ENCODE assay signal across 18 cellular contexts in the genomic region with DNA sequence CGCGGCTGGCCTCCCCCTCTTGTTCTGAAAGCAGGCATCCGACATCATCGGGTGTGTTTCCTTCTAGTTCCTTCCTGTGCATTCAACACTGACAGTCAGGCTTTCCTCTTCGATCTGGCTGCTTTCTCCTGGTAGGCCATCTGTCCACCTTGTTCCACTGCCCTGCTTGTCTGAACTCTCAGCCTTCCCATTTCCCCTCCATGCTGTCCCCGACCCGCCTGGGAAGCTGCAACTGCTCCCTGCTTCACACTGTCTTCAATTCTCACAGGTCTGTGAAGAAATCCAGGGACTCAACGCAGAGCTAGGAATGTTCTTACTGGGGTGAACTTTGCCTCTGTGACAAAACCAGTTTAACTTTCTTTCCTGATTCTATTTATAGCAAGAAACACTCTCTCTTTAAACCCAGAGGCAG. TPM values are rescaled to one million over a fixed set of nuclear protein-coding genes. Genes with fewer than 3 reads are reported as not detected.
A peak's percentile ranks its signal among the peaks of the same experiment; 100 is the strongest.
DNase-seq lines count a peak whose midpoint lies in the region; ATAC-seq and TF ChIP-seq lines count a peak whose summit lies in the region.
"Had no signal": no experiment of that assay in that cellular context is flagged by ENCODE, and none has a peak within 500 bp of the region (broad histone marks: within the 10 kb centered on the region; RNA-seq: fewer than 3 reads in every experiment).

No MANE protein-coding gene starts in this region.

- no peak overlapping the region for H3K4me3 Mint-ChIP-seq in activated T-helper 17 cell treated with anti-CD3 and anti-CD28 coated beads, Interleukin-2, amount 50 U/mL, for 72 hours
- H3K4me3 Mint-ChIP-seq: activated T-cell treated with anti-CD3 and anti-CD28 coated beads, Interleukin-2, amount 50 U/mL, for 4 hours; CD8-positive, alpha-beta T cell; central memory CD8-positive, alpha-beta T cell; stimulated activated naive B cell treated with anti-CD40 and anti-IgM and Interleukin-4, amounts not matched to agents 10 μg/mL and 1 μg/mL and 100 μg/mL, for 72 hours had no signal

- DNase-seq in left ventricle myocardium inferior = no peak
- peak; percentile 64 for DNase-seq in posterior vena cava (ENCODE audit: low spot score)
- DNase-seq in osteoblast (ENCODE audit: insufficient read length, low spot score, missing footprints) = no peak
- no peak for DNase-seq in NCI-H1694 treated with DMSO at 0.1 percent for 48 hours (lab: John Stamatoyannopoulos, UW)
- DNase-seq in PC-3 = no peak
- DNase-seq in SIG-M5 treated with dmso at 0.1 percent for 504 hours (lab: John Stamatoyannopoulos, UW; ENCODE audit: unreplicated experiment) = no peak
- DNase-seq: ACHN; activated CD4-positive, alpha-beta T cell treated with anti-CD3 and anti-CD28 coated beads, Interleukin-2, amount 50 U/mL, for 48 hours; activated T-cell treated with anti-CD3 and anti-CD28 coated beads, Interleukin-2, amount 50 U/mL, for 4 hours; CD8-positive, alpha-beta T cell; NCI-H2029 treated with DMSO at 0.1 percent for 48 hours; NCI-H524 treated with DMSO at 0.1 percent for 48 hours; spleen; stimulated activated naive B cell treated with anti-CD40 and anti-IgM and Interleukin-4, amounts not matched to agents 10 μg/mL and 1 μg/mL and 100 μg/mL, for 72 hours had no signal

- no peaks in the 10 kb centered on the region for H3K9me3 ChIP-seq in BLaER1 treated with 17β-estradiol and CSF1 and Interleukin-3, amounts not matched to agents 10 nM and 100 nM (replicated peaks in 1 of 11)
- no peaks in the 10 kb centered on the region for H3K9me3 ChIP-seq in left ventricle myocardium inferior (replicated peaks)
- no peaks in the 10 kb centered on the region for H3K9me3 ChIP-seq in osteoblast (ENCODE audit: low read depth, low read length)
- H3K9me3 ChIP-seq in PC-3 (ENCODE audit: low read length) = no peaks in the 10 kb centered on the region
- H3K9me3 ChIP-seq: spleen had no signal

- H3K9me3 Mint-ChIP-seq in activated T-helper 17 cell treated with anti-CD3 and anti-CD28 coated beads, Interleukin-2, amount 50 U/mL, for 72 hours = no peaks in the 10 kb centered on the region
- H3K9me3 Mint-ChIP-seq: activated T-cell treated with anti-CD3 and anti-CD28 coated beads, Interleukin-2, amount 50 U/mL, for 4 hours; CD8-positive, alpha-beta T cell; central memory CD8-positive, alpha-beta T cell; stimulated activated naive B cell treated with anti-CD40 and anti-IgM and Interleukin-4, amounts not matched to agents 10 μg/mL and 1 μg/mL and 100 μg/mL, for 72 hours had no signal

- H3K4me1 Mint-ChIP-seq in activated T-helper 17 cell treated with anti-CD3 and anti-CD28 coated beads, Interleukin-2, amount 50 U/mL, for 72 hours = no peaks in the 10 kb centered on the region
- H3K4me1 Mint-ChIP-seq: central memory CD8-positive, alpha-beta T cell; stimulated activated naive B cell treated with anti-CD40 and anti-IgM and Interleukin-4, amounts not matched to agents 10 μg/mL and 1 μg/mL and 100 μg/mL, for 72 hours had no signal

- H3F3A ChIP-seq in PC-3 (ENCODE audit: low read length, unreplicated experiment) = no peaks in the 10 kb centered on the region

- H3K36me3 ChIP-seq in BLaER1 treated with 17β-estradiol and CSF1 and Interleukin-3, amounts not matched to agents 10 nM and 100 nM = peaks cover 6 to 71% (median 26%) of the 10 kb centered on the region in 11 experiments; a peak in 18 of 22 replicates
- H3K36me3 ChIP-seq in left ventricle myocardium inferior (no peaks in the 10 kb centered on the region), osteoblast (ENCODE audit: insufficient read depth, low read length) (peaks cover 7% of the 10 kb centered on the region), PC-3 (ENCODE audit: low read depth, low read length) (no peaks in the 10 kb centered on the region)

- H3K27ac ChIP-seq in BLaER1 treated with 17β-estradiol and CSF1 and Interleukin-3, amounts not matched to agents 10 nM and 100 nM = no peak overlapping the region
- H3K27ac ChIP-seq in left ventricle myocardium inferior (replicated peaks) (peak overlapping the region; percentile 88), osteoblast (ENCODE audit: low read depth, low read length) (no peak overlapping the region), PC-3 (ENCODE audit: low read length) (no peak overlapping the region)
- H3K27ac ChIP-seq: parathyroid adenoma had no signal

- POLR2A ChIA-PET in PC-3 (lab: Charles Lee; ENCODE audit: unreplicated experiment) = no interaction called here

- CTCF ChIA-PET in PC-3 (lab: Charles Lee) = no interaction called here

- peak overlapping the region in 1 of 11 experiments; percentile 42; a peak in 2 of 22 replicates for H3K9ac ChIP-seq in BLaER1 treated with 17β-estradiol and CSF1 and Interleukin-3, amounts not matched to agents 10 nM and 100 nM
- no peak overlapping the region for H3K9ac ChIP-seq in PC-3 (ENCODE audit: low read length)
- H3K9ac ChIP-seq: parathyroid adenoma had no signal

- no peaks in the 10 kb centered on the region for H3K36me3 Mint-ChIP-seq in activated T-helper 17 cell treated with anti-CD3 and anti-CD28 coated beads, Interleukin-2, amount 50 U/mL, for 72 hours (ENCODE audit: low read depth)
- H3K36me3 Mint-ChIP-seq: CD8-positive, alpha-beta T cell; stimulated activated naive B cell treated with anti-CD40 and anti-IgM and Interleukin-4, amounts not matched to agents 10 μg/mL and 1 μg/mL and 100 μg/mL, for 72 hours had no signal

- peaks cover 0 to 31% (median 25%) of the 10 kb centered on the region in 10 experiments; a peak in 15 of 20 replicates for H3K4me1 ChIP-seq in BLaER1 treated with 17β-estradiol and CSF1 and Interleukin-3, amounts not matched to agents 10 nM and 100 nM
- peaks cover 27% of the 10 kb centered on the region for H3K4me1 ChIP-seq in left ventricle myocardium inferior
- H3K4me1 ChIP-seq in osteoblast (ENCODE audit: insufficient read depth, low read length) = no peaks in the 10 kb centered on the region
- H3K4me1 ChIP-seq in PC-3 (ENCODE audit: insufficient read depth, low read length) = no peaks in the 10 kb centered on the region
- H3K4me1 ChIP-seq: parathyroid adenoma had no signal

- H4K20me1 ChIP-seq in BLaER1 treated with 17β-estradiol and CSF1 and Interleukin-3, amounts not matched to agents 10 nM and 100 nM = peaks cover 0 to 9% (median 0%) of the 10 kb centered on the region in 11 experiments; a peak in 3 of 22 replicates
- H4K20me1 ChIP-seq in osteoblast (ENCODE audit: insufficient read depth, low read length) (no peaks in the 10 kb centered on the region), PC-3 (ENCODE audit: low read length) (no peaks in the 10 kb centered on the region)

- no peaks in the 10 kb centered on the region for H3K27me3 Mint-ChIP-seq in activated T-helper 17 cell treated with anti-CD3 and anti-CD28 coated beads, Interleukin-2, amount 50 U/mL, for 72 hours
- H3K27me3 Mint-ChIP-seq: central memory CD8-positive, alpha-beta T cell; stimulated activated naive B cell treated with anti-CD40 and anti-IgM and Interleukin-4, amounts not matched to agents 10 μg/mL and 1 μg/mL and 100 μg/mL, for 72 hours had no signal

- peak overlapping the region in 8 of 11 experiments; percentile 2 to 48 (median 32); a peak in 13 of 22 replicates for H3K4me2 ChIP-seq in BLaER1 treated with 17β-estradiol and CSF1 and Interleukin-3, amounts not matched to agents 10 nM and 100 nM
- H3K4me2 ChIP-seq in osteoblast (ENCODE audit: insufficient read depth, low read length) (no peak overlapping the region), PC-3 (ENCODE audit: low read length) (no peak overlapping the region)

- H3K27me3 ChIP-seq in BLaER1 treated with 17β-estradiol and CSF1 and Interleukin-3, amounts not matched to agents 10 nM and 100 nM = no peaks in the 10 kb centered on the region
- H3K27me3 ChIP-seq in left ventricle myocardium inferior (ENCODE audit: low read depth) (no peaks in the 10 kb centered on the region), osteoblast (ENCODE audit: insufficient read depth, low read length) (no peaks in the 10 kb centered on the region), PC-3 (ENCODE audit: low read length) (no peaks in the 10 kb centered on the region)
- H3K27me3 ChIP-seq: spleen had no signal

- H2AFZ ChIP-seq in osteoblast (ENCODE audit: low read length) = no peak overlapping the region
- no peak overlapping the region for H2AFZ ChIP-seq in PC-3 (ENCODE audit: low read length)
- H2AFZ ChIP-seq: parathyroid adenoma had no signal

- no peak for ATAC-seq in activated T-helper 17 cell treated with anti-CD3 and anti-CD28 coated beads, Interleukin-2, amount 50 U/mL, for 72 hours (replicated peaks)
- no peak for ATAC-seq in PC-3
- ATAC-seq: activated T-cell treated with anti-CD3 and anti-CD28 coated beads, Interleukin-2, amount 50 U/mL, for 4 hours; CD8-positive, alpha-beta T cell; stimulated activated naive B cell treated with anti-CD40 and anti-IgM and Interleukin-4, amounts not matched to agents 10 μg/mL and 1 μg/mL and 100 μg/mL, for 72 hours had no signal

- H3K9me2 ChIP-seq in PC-3 (replicated peaks; ENCODE audit: low read length) = no peaks in the 10 kb centered on the region

- no peak for TF ChIP-seq CTCF in left ventricle myocardium inferior (IDR thresholded peaks at IDR 0.05; ENCODE audit: borderline replicate concordance)
- no peak for TF ChIP-seq CTCF in osteoblast (IDR thresholded peaks at IDR 0.05; ENCODE audit: extremely low read depth, low read depth, low read length)
- TF ChIP-seq CTCF in PC-3 (conservative IDR thresholded peaks at IDR 0.05; ENCODE audit: low read depth, low read length) = no peak

- no peak overlapping the region for H3K4me3 ChIP-seq in BLaER1 treated with 17β-estradiol and CSF1 and Interleukin-3, amounts not matched to agents 10 nM and 100 nM
- H3K4me3 ChIP-seq in left ventricle myocardium inferior = no peak overlapping the region
- no peak overlapping the region for H3K4me3 ChIP-seq in osteoblast (ENCODE audit: insufficient read depth, low read length)
- no peak overlapping the region for H3K4me3 ChIP-seq in PC-3 (ENCODE audit: low read length)
- H3K4me3 ChIP-seq: spleen had no signal

- H3K79me2 ChIP-seq in osteoblast (ENCODE audit: insufficient read depth, low read length) (no peaks in the 10 kb centered on the region), PC-3 (ENCODE audit: low read length) (no peaks in the 10 kb centered on the region)
- H3K79me2 ChIP-seq: parathyroid adenoma had no signal

- intact Hi-C loops in left ventricle myocardium inferior (cut with micrococcal nuclease) = no loop called here
- intact Hi-C loops in posterior vena cava (cut with DNase I) = no loop called here
- intact Hi-C loops in PC-3 (cut with micrococcal nuclease) = no loop called here

- H3K27ac Mint-ChIP-seq in activated T-helper 17 cell treated with anti-CD3 and anti-CD28 coated beads, Interleukin-2, amount 50 U/mL, for 72 hours = peak overlapping the region; percentile 62
- H3K27ac Mint-ChIP-seq: CD8-positive, alpha-beta T cell; stimulated activated naive B cell treated with anti-CD40 and anti-IgM and Interleukin-4, amounts not matched to agents 10 μg/mL and 1 μg/mL and 100 μg/mL, for 72 hours had no signal

- BruUV-seq in PC-3 (replicated peaks; lab: Mats Ljungman, UMichigan) = no TSS peak

RNA-seq across cellular contexts. Expression of a gene that starts 43.0 kb away (rescaled TPM):
- total RNA-seq in activated T-helper 17 cell treated with anti-CD3 and anti-CD28 coated beads, Interleukin-2, amount 50 U/mL, for 72 hours = 1 to 10 TPM; 3.0 to 3.4 TPM
- total RNA-seq in left ventricle myocardium inferior (2.0 TPM), posterior vena cava (10 to 100 TPM in 1 of 2 donors, 1 to 10 TPM in 1; 3.9 to 10.9 TPM), osteoblast (14.4 and 17.0 TPM in 2 replicates), PC-3 (2014; rRNA removed) (12.8 and 20.1 TPM in 2 replicates)

Comparison
In these comparisons a context has a peak if more than half of its experiments do, and no peak if none do; other contexts are left out.
1. H3K4me2 ChIP-seq: peak in BLaER1 treated with 17β-estradiol and CSF1 and Interleukin-3, amounts not matched to agents 10 nM and 100 nM (8 of 11); none in osteoblast (single experiment) and PC-3 (single experiment).